In the genomic region with DNA sequence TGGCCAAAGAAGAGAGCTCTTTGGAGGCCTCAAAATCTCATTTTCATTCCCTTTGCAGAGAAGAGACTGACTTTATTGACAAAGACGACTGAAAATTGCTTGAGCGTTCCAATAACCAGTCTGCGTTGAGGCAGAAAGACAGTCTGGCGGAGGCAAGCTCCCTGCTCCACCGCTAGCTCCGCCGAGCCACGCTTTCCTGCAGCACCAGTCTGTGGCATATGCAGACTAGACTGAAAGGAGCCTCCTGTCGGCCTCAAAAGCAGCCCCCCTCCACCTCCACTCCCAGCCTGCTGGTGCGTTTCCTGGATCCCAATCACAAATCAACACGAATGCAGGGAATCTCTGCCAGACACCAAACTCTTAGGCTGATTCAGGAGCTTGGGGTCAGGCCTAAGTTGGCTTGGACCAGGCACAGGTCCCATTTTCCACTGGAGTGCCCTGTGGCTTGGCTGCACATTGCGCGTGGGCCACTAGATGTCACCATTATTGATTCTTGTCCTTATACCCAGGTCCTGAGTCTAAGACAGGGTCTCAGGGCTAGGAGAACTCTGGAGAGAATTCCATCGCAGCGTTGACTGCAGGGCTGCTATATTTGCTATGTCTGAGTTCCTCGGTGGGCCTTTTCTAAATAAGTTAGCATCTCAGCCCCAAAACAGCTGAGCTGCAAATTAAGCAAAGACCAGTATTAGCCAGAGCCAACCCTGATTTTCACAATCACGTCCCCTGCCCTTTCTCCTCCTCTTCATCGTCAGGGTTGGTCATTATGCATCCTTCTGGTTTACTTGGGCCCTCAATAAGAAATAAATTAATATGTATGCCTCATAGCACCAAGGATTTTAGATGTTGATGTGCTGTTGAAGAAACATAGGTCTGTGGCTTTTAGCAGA, we compare ENCODE assay signal across 8 cellular contexts. TPM values are rescaled to one million over a fixed set of nuclear protein-coding genes. Genes with fewer than 3 reads are reported as not detected.
DNase-seq lines count a peak whose midpoint lies in the region; ATAC-seq, FAIRE-seq and TF ChIP-seq lines count a peak whose summit lies in the region.

No MANE protein-coding gene starts in this region.

- DNase-seq in GM12864 (ENCODE audit: low read depth) = no peak
- peak; percentile 22 for DNase-seq in RCC 7860 (ENCODE audit: low spot score)
- DNase-seq in activated naive CD4-positive, alpha-beta T cell treated with Interleukin-2 at 50 U/mL for 16 hours = peak; percentile 50
- DNase-seq in Right ventricle myocardium superior = peak; percentile 85
- DNase-seq in progenitor cell of endocrine pancreas (ENCODE audit: low spot score, unreplicated experiment) = peak; percentile 38

- intact Hi-C loops in Right ventricle myocardium superior (cut with DNase I) = loop anchor here (10.0 kb wide), 1 partner anchor 65 kb away; a partner anchor contains a TSS

- peaks cover 6% of the 10 kb centered on the region for H3K9me3 Mint-ChIP-seq in progenitor cell of endocrine pancreas (ENCODE audit: low read depth)

- no peak for FAIRE-seq in RCC 7860 (lab: Jason Lieb, UNC)

- peaks cover 1% of the 10 kb centered on the region for H3K4me1 Mint-ChIP-seq in progenitor cell of endocrine pancreas (ENCODE audit: low read depth)

- no peak overlapping the region for H3K4me3 ChIP-seq in GM12864 (ENCODE audit: low read depth, low read length)

- H3K36me3 Mint-ChIP-seq in progenitor cell of endocrine pancreas (ENCODE audit: insufficient read depth) = no peaks in the 10 kb centered on the region

- peaks cover 4% of the 10 kb centered on the region for H3K27me3 Mint-ChIP-seq in progenitor cell of endocrine pancreas

- no peak overlapping the region for H3K4me3 Mint-ChIP-seq in progenitor cell of endocrine pancreas (ENCODE audit: low read depth)

- ATAC-seq in HG03159 (IDR thresholded peaks at IDR 0.05; ENCODE audit: unreplicated experiment) (peak; percentile 72), Right ventricle myocardium superior (ENCODE audit: poor library complexity) (peak; percentile 90), GM21390 (IDR thresholded peaks at IDR 0.05; ENCODE audit: unreplicated experiment) (no peak), HG02571 (IDR thresholded peaks at IDR 0.05; ENCODE audit: unreplicated experiment) (no peak)

- peak; percentile 79 for TF ChIP-seq CTCF in GM12864 (IDR thresholded peaks at IDR 0.05; ENCODE audit: low read depth, low read length, missing control alignments)
- peak; percentile 65 for TF ChIP-seq CTCF in progenitor cell of endocrine pancreas (IDR thresholded peaks at IDR 0.05; ENCODE audit: unreplicated experiment)

- no peak overlapping the region for H3K27ac Mint-ChIP-seq in progenitor cell of endocrine pancreas

RNA-seq across cellular contexts. Expression of a gene that starts 5.2 kb away (rescaled TPM):
- total RNA-seq in Right ventricle myocardium superior (13.7 TPM), progenitor cell of endocrine pancreas (42.3 and 43.2 TPM in 2 replicates)

Comparison
In these comparisons a context has a peak if more than half of its experiments do, and no peak if none do; other contexts are left out.
1. ATAC-seq: peak in HG03159 (single experiment) and Right ventricle myocardium superior (single experiment); none in GM21390 (single experiment) and HG02571 (single experiment).